Comparison of ENCODE assay signal across 39 cellular contexts in the genomic region with DNA sequence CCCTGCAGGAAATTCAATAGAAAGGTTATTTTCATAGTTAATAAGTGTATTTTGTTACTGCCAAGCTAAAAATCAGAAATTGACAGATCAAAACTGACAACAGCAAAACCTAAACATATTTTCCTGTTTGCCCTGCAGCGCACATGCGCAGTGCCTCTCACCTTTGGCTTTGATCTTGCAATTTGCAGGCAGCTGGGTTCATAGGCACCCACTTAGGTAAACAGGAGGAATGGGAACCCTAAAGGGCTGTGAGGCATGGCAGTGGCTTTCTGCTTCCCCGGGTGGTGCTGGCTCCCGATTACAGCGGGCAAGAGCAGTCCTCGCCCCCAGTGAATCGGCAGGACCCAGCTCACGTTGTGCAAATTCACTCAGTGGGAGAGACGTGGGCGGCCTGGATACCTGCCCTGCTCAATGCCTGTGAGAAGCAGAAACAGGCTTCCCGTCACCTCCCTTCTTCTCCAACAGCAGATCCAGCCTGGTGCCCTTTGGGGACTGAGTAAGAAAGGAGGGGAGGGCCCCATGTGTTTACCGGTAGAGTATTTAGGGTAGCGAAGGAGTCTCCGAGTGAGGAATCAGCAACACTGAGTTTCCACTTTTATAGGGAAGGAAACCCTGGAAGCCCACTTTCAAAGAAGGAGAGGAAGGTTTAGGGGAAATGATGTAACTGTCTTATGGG. TPM values are rescaled to one million over a fixed set of nuclear protein-coding genes. Genes with fewer than 3 reads are reported as not detected.
"Had no signal": no experiment of that assay in that cellular context is flagged by ENCODE, and none has a peak within 500 bp of the region (broad histone marks: within the 10 kb centered on the region; RNA-seq: fewer than 3 reads in every experiment).

No MANE protein-coding gene starts in this region.

- DNase-seq: activated B cell treated with CpG ODN at 0.5 μM for 24 hours; activated CD4-positive, alpha-beta T cell treated with anti-CD3 and anti-CD28 coated beads for 48 hours; activated CD4-positive, alpha-beta T cell treated with anti-CD3 and anti-CD28 coated beads, Interleukin-2, amount 50 U/mL, for 1 hour; activated CD4-positive, alpha-beta T cell treated with anti-CD3 and anti-CD28 coated beads, Interleukin-2, amount 50 U/mL, for 48 hours; activated CD8-positive, alpha-beta memory T cell treated with anti-CD3 and anti-CD28 coated beads for 24 hours; activated CD8-positive, alpha-beta T cell treated with anti-CD3 and anti-CD28 coated beads for 36 hours; activated effector memory CD4-positive, alpha-beta T cell treated with Interleukin-2 at 50 U/mL for 16 hours; activated gamma-delta T cell treated with Interleukin-2 at 50 U/mL for 16 hours; activated naive CD4-positive, alpha-beta T cell treated with anti-CD3 and anti-CD28 coated beads, Interleukin-2, amount 50 U/mL, for 16 hours; activated naive CD4-positive, alpha-beta T cell treated with Interleukin-2 at 50 U/mL for 16 hours; activated T-cell treated with anti-CD3 and anti-CD28 coated beads, Interleukin-2, amount 50 U/mL, for 4 hours; amniotic stem cell; anterior cingulate cortex; brain microvascular endothelial cell; cortex of kidney; dermis blood vessel endothelial cell; effector CD4-positive, alpha-beta T cell; effector memory CD8-positive, alpha-beta T cell; esophagus squamous epithelium; foreskin melanocyte; heart right ventricle; T-helper 17 cell; T1000; WERI-Rb-1 had no signal

- H3K4me1 Mint-ChIP-seq: activated B cell treated with CpG ODN at 0.5 μM for 24 hours; activated T-helper 17 cell treated with anti-CD3 and anti-CD28 coated beads, Interleukin-2, amount 50 U/mL, for 72 hours; T-helper 17 cell had no signal

- H3K27me3 ChIP-seq: brain microvascular endothelial cell, gastroesophageal sphincter had no signal

- H3K4me3 ChIP-seq: esophagus squamous epithelium, gastroesophageal sphincter, heart right ventricle had no signal

- H3K36me3 Mint-ChIP-seq: activated naive CD8-positive, alpha-beta T cell had no signal

- H3K36me3 ChIP-seq: brain microvascular endothelial cell, esophagus squamous epithelium, gastroesophageal sphincter, heart right ventricle, WERI-Rb-1 had no signal

- FAIRE-seq: astrocyte, bronchial epithelial cell, endometrium, endothelial cell of umbilical vein had no signal

- H3K9me3 Mint-ChIP-seq: activated B cell treated with CpG ODN at 0.5 μM for 24 hours; activated CD8-positive, alpha-beta T cell treated with anti-CD3 and anti-CD28 coated beads for 36 hours; activated T-cell treated with anti-CD3 and anti-CD28 coated beads, Interleukin-2, amount 50 U/mL, for 4 hours; activated T-helper 17 cell treated with anti-CD3 and anti-CD28 coated beads, Interleukin-2, amount 50 U/mL, for 72 hours; central memory CD8-positive, alpha-beta T cell; effector memory CD8-positive, alpha-beta T cell; T-helper 2 cell treated with Interferon-gamma antibody and Interleukin-4, amounts not matched to agents 5 μg/mL and 100 μg/mL, for 36 hours had no signal

- H3K4me3 Mint-ChIP-seq: activated B cell treated with CpG ODN at 0.5 μM for 24 hours; activated CD8-positive, alpha-beta T cell treated with anti-CD3 and anti-CD28 coated beads for 36 hours; activated naive CD8-positive, alpha-beta T cell; activated T-cell treated with anti-CD3 and anti-CD28 coated beads, Interleukin-2, amount 50 U/mL, for 4 hours; activated T-helper 17 cell treated with anti-CD3 and anti-CD28 coated beads, Interleukin-2, amount 50 U/mL, for 72 hours; central memory CD8-positive, alpha-beta T cell; effector memory CD8-positive, alpha-beta T cell; T-helper 17 cell; T-helper 2 cell treated with Interferon-gamma antibody and Interleukin-4, amounts not matched to agents 5 μg/mL and 100 μg/mL, for 36 hours had no signal

- H3K9me3 ChIP-seq: esophagus squamous epithelium, gastroesophageal sphincter had no signal

- H3K27ac ChIP-seq: brain microvascular endothelial cell, epithelial cell of prostate, esophagus squamous epithelium, gastroesophageal sphincter, heart right ventricle, WERI-Rb-1 had no signal

- H3K27ac Mint-ChIP-seq: activated B cell treated with CpG ODN at 0.5 μM for 24 hours; activated CD8-positive, alpha-beta T cell treated with anti-CD3 and anti-CD28 coated beads for 36 hours; activated naive CD8-positive, alpha-beta T cell; activated T-helper 17 cell treated with anti-CD3 and anti-CD28 coated beads, Interleukin-2, amount 50 U/mL, for 72 hours; effector memory CD8-positive, alpha-beta T cell; T-helper 17 cell; T-helper 2 cell treated with Interferon-gamma antibody and Interleukin-4, amounts not matched to agents 5 μg/mL and 100 μg/mL, for 36 hours had no signal

- ATAC-seq: activated CD4-positive, CD25-positive, alpha-beta regulatory T cell treated with anti-CD3 and anti-CD28 coated beads, Interleukin-2, amount 50 U/mL, for 24 hours; activated CD8-positive, alpha-beta T cell treated with anti-CD3 and anti-CD28 coated beads for 36 hours; activated T-cell treated with anti-CD3 and anti-CD28 coated beads, Interleukin-2, amount 50 U/mL, for 4 hours; activated T-helper 17 cell treated with anti-CD3 and anti-CD28 coated beads, Interleukin-2, amount 50 U/mL, for 72 hours; effector memory CD8-positive, alpha-beta T cell; gastroesophageal sphincter; heart right ventricle; T-helper 17 cell had no signal

- H3K27me3 Mint-ChIP-seq: activated naive CD8-positive, alpha-beta T cell had no signal

- H3K4me1 ChIP-seq: heart right ventricle had no signal

RNA-seq across cellular contexts. Expression of a gene that starts 25.7 kb away (rescaled TPM):
- total RNA-seq: activated B cell treated with CpG ODN at 0.5 μM for 24 hours; activated CD8-positive, alpha-beta T cell treated with anti-CD3 and anti-CD28 coated beads for 36 hours; activated T-cell treated with anti-CD3 and anti-CD28 coated beads, Interleukin-2, amount 50 U/mL, for 4 hours; activated T-helper 17 cell treated with anti-CD3 and anti-CD28 coated beads, Interleukin-2, amount 50 U/mL, for 72 hours; astrocyte; bronchial epithelial cell; cardiac septum; cerebellum; dermis blood vessel endothelial cell; endothelial cell of umbilical vein; esophagus squamous epithelium; glomerular endothelial cell; heart right ventricle; T-helper 17 cell had no signal
- polyA plus RNA-seq: endothelial cell of umbilical vein, esophagus, heart right ventricle had no signal
